ENCODE assay signal across 17 cellular contexts in genomic region chr2:214341636-214342035, GRCh38.
"Had no signal": no experiment of that assay in that cellular context is flagged by ENCODE, and none has a peak within 500 bp of the region (broad histone marks: within the 10 kb centered on the region; RNA-seq: fewer than 3 reads in every experiment).

No MANE protein-coding gene starts in this region.

- H3K4me3 ChIP-seq: ascending aorta, gastrocnemius medialis, left ventricle myocardium inferior, ovary had no signal

- H3K27me3 Mint-ChIP-seq: activated CD4-positive, alpha-beta memory T cell treated with anti-CD3 and anti-CD28 coated beads, Interleukin-2, amount 10 ng/mL, durations not matched to agents 7 days and 5 days; activated CD4-positive, alpha-beta T cell treated with anti-CD3 and anti-CD28 coated beads for 36 hours; type B pancreatic cell had no signal

- H3K27ac Mint-ChIP-seq: activated CD4-positive, alpha-beta memory T cell treated with anti-CD3 and anti-CD28 coated beads, Interleukin-2, amount 10 ng/mL, durations not matched to agents 7 days and 5 days; activated CD4-positive, alpha-beta T cell treated with anti-CD3 and anti-CD28 coated beads for 36 hours; nephron progenitor cell; T-helper 2 cell treated with Interferon-gamma antibody and Interleukin-4, amounts not matched to agents 5 μg/mL and 100 μg/mL, for 36 hours; type B pancreatic cell had no signal

- H3K4me3 Mint-ChIP-seq: activated CD4-positive, alpha-beta memory T cell treated with anti-CD3 and anti-CD28 coated beads, Interleukin-2, amount 10 ng/mL, durations not matched to agents 7 days and 5 days; activated CD4-positive, alpha-beta T cell treated with anti-CD3 and anti-CD28 coated beads for 36 hours; nephron progenitor cell; T-helper 2 cell treated with Interferon-gamma antibody and Interleukin-4, amounts not matched to agents 5 μg/mL and 100 μg/mL, for 36 hours; type B pancreatic cell had no signal

- ATAC-seq: activated CD4-positive, alpha-beta T cell treated with anti-CD3 and anti-CD28 coated beads for 36 hours; gastrocnemius medialis had no signal

- H3K9me3 Mint-ChIP-seq: nephron progenitor cell; T-helper 2 cell treated with Interferon-gamma antibody and Interleukin-4, amounts not matched to agents 5 μg/mL and 100 μg/mL, for 36 hours; type B pancreatic cell had no signal

- DNase-seq: activated CD4-positive, alpha-beta memory T cell treated with anti-CD3 and anti-CD28 coated beads, Interleukin-2, amount 10 ng/mL, durations not matched to agents 7 days and 5 days; activated CD4-positive, alpha-beta T cell treated with anti-CD3 and anti-CD28 coated beads for 36 hours; activated gamma-delta T cell treated with Interleukin-2 at 50 U/mL for 16 hours; activated T-cell treated with anti-CD3 and anti-CD28 coated beads, Interleukin-2, amount 50 U/mL, for 48 hours; gastrocnemius medialis; left ventricle myocardium inferior; nephron progenitor cell; ovary; stimulated activated CD4-positive, alpha-beta T cell treated with anti-CD3 and anti-CD28 coated beads, Interleukin-2, amount 100 ng/mL, for 48 hours; stimulated activated naive CD4-positive, alpha-beta T cell treated with Interleukin-2 at 50 U/mL for 16 hours had no signal

- H3K36me3 ChIP-seq: ascending aorta, gastrocnemius medialis, left ventricle myocardium inferior, ovary had no signal

- H3K27ac ChIP-seq: ascending aorta, gastrocnemius medialis, left ventricle myocardium inferior, ovary, VCaP had no signal

- FAIRE-seq: colon, endothelial cell of umbilical vein, keratinocyte had no signal

- H3K36me3 Mint-ChIP-seq: type B pancreatic cell had no signal

- H3K4me1 ChIP-seq: ascending aorta, gastrocnemius medialis, left ventricle myocardium inferior had no signal

- H3K9me3 ChIP-seq: ascending aorta, gastrocnemius medialis, left ventricle myocardium inferior, ovary had no signal

- H3K27me3 ChIP-seq: ascending aorta, gastrocnemius medialis, ovary had no signal

- H3K4me1 Mint-ChIP-seq: activated CD4-positive, alpha-beta memory T cell treated with anti-CD3 and anti-CD28 coated beads, Interleukin-2, amount 10 ng/mL, durations not matched to agents 7 days and 5 days; activated CD4-positive, alpha-beta T cell treated with anti-CD3 and anti-CD28 coated beads for 36 hours; nephron progenitor cell had no signal
